1 cellular context compared by ENCODE assay signal in the genomic region with DNA sequence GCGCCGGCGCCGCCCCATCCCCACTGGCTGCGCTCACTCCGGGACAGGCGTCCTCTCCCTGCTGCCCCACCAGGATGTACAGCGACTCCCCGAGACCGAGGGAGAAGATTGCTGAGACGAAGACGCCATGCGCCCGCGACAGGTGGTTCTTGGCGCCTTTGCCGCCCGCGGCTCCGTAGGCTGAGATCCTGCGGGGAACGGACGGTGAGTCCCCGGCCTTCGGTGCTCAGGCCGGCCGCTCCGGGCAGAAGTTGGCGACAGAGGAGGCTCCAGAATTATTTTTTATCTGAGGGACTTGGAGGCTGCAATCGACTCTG.
A peak's percentile ranks its signal among the peaks of the same experiment; 100 is the strongest.
TF ChIP-seq lines count a peak whose summit lies in the region.

No MANE protein-coding gene starts in this region.

TF ChIP-seq in H1, 55 proteins besides CTCF, POLR2A, EP300 and RAD21:
- TF ChIP-seq EZH2 (IDR thresholded peaks at IDR 0.05; ENCODE audit: low read depth, low read length, severe bottlenecking) (peak; percentile 90), ZNF274 (IDR thresholded peaks at IDR 0.05; ENCODE audit: borderline replicate concordance, extremely low read depth, low read length) (no peak), SRF (IDR thresholded peaks at IDR 0.05; ENCODE audit: low read depth, low read length) (no peak), SUZ12 (IDR thresholded peaks at IDR 0.05; ENCODE audit: low read length) (peak; percentile 82), GTF2F1 (IDR thresholded peaks at IDR 0.05; ENCODE audit: borderline replicate concordance, low read depth, low read length) (no peak), YY1 (IDR thresholded peaks at IDR 0.05; ENCODE audit: low read depth, low read length) (no peak), FOSL1 (IDR thresholded peaks at IDR 0.05; ENCODE audit: insufficient read depth, low read depth, low read length) (no peak), RNF2 (IDR thresholded peaks at IDR 0.05; ENCODE audit: borderline replicate concordance, low read depth, low read length, missing control alignments, poor library complexity, severe bottlenecking) (peak; percentile 66), PHF8 (conservative IDR thresholded peaks at IDR 0.05; ENCODE audit: low read depth, low read length) (no peak), CHD2 (IDR thresholded peaks at IDR 0.05; ENCODE audit: low read length) (no peak), RBBP5 (IDR thresholded peaks at IDR 0.05; ENCODE audit: borderline replicate concordance, low read depth, low read length) (0 out of 2 replicates have a peak, but pooled peaks have one; percentile 24), CTBP2 (IDR thresholded peaks at IDR 0.05; ENCODE audit: borderline replicate concordance, insufficient read depth, insufficient read length, low read length) (no peak), SIX5 (IDR thresholded peaks at IDR 0.05; ENCODE audit: low read depth, low read length) (no peak), TCF12 (IDR thresholded peaks at IDR 0.05; ENCODE audit: low read depth, low read length) (no peak)
- TF ChIP-seq, protein P1, sequence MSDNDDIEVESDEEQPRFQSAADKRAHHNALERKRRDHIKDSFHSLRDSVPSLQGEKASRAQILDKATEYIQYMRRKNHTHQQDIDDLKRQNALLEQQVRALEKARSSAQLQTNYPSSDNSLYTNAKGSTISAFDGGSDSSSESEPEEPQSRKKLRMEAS (IDR thresholded peaks at IDR 0.05) = no peak; the same call in none of the 2 replicates
- TF ChIP-seq, protein P2, sequence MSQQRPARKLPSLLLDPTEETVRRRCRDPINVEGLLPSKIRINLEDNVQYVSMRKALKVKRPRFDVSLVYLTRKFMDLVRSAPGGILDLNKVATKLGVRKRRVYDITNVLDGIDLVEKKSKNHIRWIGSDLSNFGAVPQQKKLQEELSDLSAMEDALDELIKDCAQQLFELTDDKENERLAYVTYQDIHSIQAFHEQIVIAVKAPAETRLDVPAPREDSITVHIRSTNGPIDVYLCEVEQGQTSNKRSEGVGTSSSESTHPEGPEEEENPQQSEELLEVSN (IDR thresholded peaks at IDR 0.05) = peak; percentile 80
- TF ChIP-seq, protein P3, sequence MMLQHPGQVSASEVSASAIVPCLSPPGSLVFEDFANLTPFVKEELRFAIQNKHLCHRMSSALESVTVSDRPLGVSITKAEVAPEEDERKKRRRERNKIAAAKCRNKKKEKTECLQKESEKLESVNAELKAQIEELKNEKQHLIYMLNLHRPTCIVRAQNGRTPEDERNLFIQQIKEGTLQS (IDR thresholded peaks at IDR 0.05; ENCODE audit: insufficient read depth, low read depth, low read length) = no peak
